Comparison of ENCODE assay signal across 33 cellular contexts in the genomic region with DNA sequence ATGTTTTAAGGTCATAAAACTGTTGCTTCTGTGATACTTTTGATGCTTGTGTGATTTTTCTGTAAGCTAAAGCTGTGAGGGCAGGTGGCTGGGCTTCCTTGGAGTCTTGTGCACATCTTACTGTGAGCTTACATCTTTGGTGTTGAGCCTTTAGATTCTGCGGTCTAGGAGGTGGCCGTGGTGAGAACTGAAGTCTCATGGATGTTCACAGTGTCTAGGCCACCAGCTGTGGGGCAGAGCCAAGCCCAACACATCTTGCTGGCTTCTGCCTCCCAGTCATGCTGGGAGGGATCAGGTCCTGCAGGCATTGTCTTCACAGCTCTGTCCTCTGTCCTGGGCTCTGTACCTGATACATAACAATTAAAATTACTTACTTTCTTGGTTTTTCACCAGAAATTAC.
A peak's percentile ranks its signal among the peaks of the same experiment; 100 is the strongest.
DNase-seq lines count a peak whose midpoint lies in the region; TF ChIP-seq lines count a peak whose summit lies in the region.
"Had no signal": no experiment of that assay in that cellular context is flagged by ENCODE, and none has a peak within 500 bp of the region (broad histone marks: within the 10 kb centered on the region; RNA-seq: fewer than 3 reads in every experiment).

No MANE protein-coding gene starts in this region.

- H3K27me3 Mint-ChIP-seq in HFFc6 (ENCODE audit: insufficient read depth): peaks cover 8% of the 10 kb centered on the region

- H3K9me3 Mint-ChIP-seq in HFFc6: no peaks in the 10 kb centered on the region
- H3K9me3 Mint-ChIP-seq: activated naive CD4-positive, alpha-beta T cell treated with anti-CD3 and anti-CD28 coated beads, Interleukin-2, amount 50 U/mL, for 24 hours; T-helper 2 cell treated with Interferon-gamma antibody and Interleukin-4, amounts not matched to agents 5 μg/mL and 100 μg/mL, for 36 hours had no signal

- H3K27ac ChIP-seq in SJSA1: peak overlapping the region; percentile 98
- H3K27ac ChIP-seq in thymus (ENCODE audit: low read depth): peak overlapping the region; percentile 36
- H3K27ac ChIP-seq: C4-2B, right atrium auricular region, vagina, VCaP had no signal

- DNase-seq in HFFc6 (no peak), SJSA1 (ENCODE audit: low read depth in 1 of 2, low spot score in 2 of 2) (peak in 1 of 2 experiments; percentile 52), foreskin fibroblast (peak; percentile 31 to 55), HK-2 (ENCODE audit: unreplicated experiment) (no peak)
- DNase-seq in activated CD8-positive, alpha-beta memory T cell treated with anti-CD3 and anti-CD28 coated beads, Interleukin-2, amount 50 U/mL, for 4 hours: no peak
- DNase-seq in stimulated activated CD4-positive, alpha-beta T cell treated with anti-CD3 and anti-CD28 coated beads, Interleukin-2, amount 100 ng/mL, for 24 hours: no peak
- DNase-seq: activated CD4-positive, alpha-beta T cell treated with anti-CD3 and anti-CD28 coated beads for 48 hours; activated CD8-positive, alpha-beta memory T cell treated with anti-CD3 and anti-CD28 coated beads for 24 hours; amniotic stem cell; COR-L47; DMS53; GDM1; hypothalamus; KG1; left cardiac atrium; MM.1S; NCI-H2029 treated with DMSO at 0.1 percent for 48 hours; NCI-H524 treated with DMSO at 0.1 percent for 48 hours; NK-92 treated with Interleukin-12 subunit alpha and Interleukin-12 subunit beta, amount 100 ng/mL, for 24 hours; posterior cingulate gyrus; Right ventricle myocardium superior; small intestine; stimulated activated CD4-positive, alpha-beta T cell treated with anti-CD3 and anti-CD28 coated beads, Interleukin-1b, Interleukin-23, amount 100 ng/mL, for 48 hours; stimulated activated naive CD8-positive, alpha-beta T cell treated with anti-CD3 and anti-CD28 coated beads, Interleukin-15, Interleukin-2, amounts not matched to agents 100 U/mL and 50 U/mL, for 24 hours; testis had no signal

- WGBS in thymus: 9% methylated on average over 2 of the region's 2 CpGs

- peak overlapping the region; percentile 93; the same call in 1 of the 2 replicates for H3K27ac Mint-ChIP-seq in HFFc6
- H3K27ac Mint-ChIP-seq: activated naive CD4-positive, alpha-beta T cell treated with anti-CD3 and anti-CD28 coated beads, Interleukin-2, amount 50 U/mL, for 24 hours; T-helper 2 cell treated with Interferon-gamma antibody and Interleukin-4, amounts not matched to agents 5 μg/mL and 100 μg/mL, for 36 hours had no signal

- H3K36me3 Mint-ChIP-seq in HFFc6 (ENCODE audit: low read depth): peaks cover 5% of the 10 kb centered on the region
- H3K36me3 Mint-ChIP-seq: activated naive CD4-positive, alpha-beta T cell treated with anti-CD3 and anti-CD28 coated beads, Interleukin-2, amount 50 U/mL, for 24 hours had no signal

- peaks cover 45% of the 10 kb centered on the region for H3K4me1 Mint-ChIP-seq in HFFc6 (ENCODE audit: low read depth)
- H3K4me1 Mint-ChIP-seq: activated naive CD4-positive, alpha-beta T cell treated with anti-CD3 and anti-CD28 coated beads, Interleukin-2, amount 50 U/mL, for 24 hours had no signal

- peak overlapping the region; percentile 13; the same call in 1 of the 2 replicates for H3K4me3 ChIP-seq in SJSA1
- H3K4me3 ChIP-seq in foreskin fibroblast (ENCODE audit: low read depth in 1 of 2, low read length in 2 of 2): no peak overlapping the region
- no peak overlapping the region for H3K4me3 ChIP-seq in thymus (ENCODE audit: low read length)
- H3K4me3 ChIP-seq: breast epithelium, right atrium auricular region, testis, vagina had no signal

- H3K9me3 ChIP-seq in SJSA1 (replicated peaks) (no peaks in the 10 kb centered on the region), thymus (ENCODE audit: control insufficient read depth) (no peaks in the 10 kb centered on the region)
- H3K9me3 ChIP-seq: breast epithelium, right atrium auricular region, testis, vagina had no signal

- H3K4me3 Mint-ChIP-seq in HFFc6: no peak overlapping the region
- H3K4me3 Mint-ChIP-seq: activated naive CD4-positive, alpha-beta T cell treated with anti-CD3 and anti-CD28 coated beads, Interleukin-2, amount 50 U/mL, for 24 hours; T-helper 2 cell treated with Interferon-gamma antibody and Interleukin-4, amounts not matched to agents 5 μg/mL and 100 μg/mL, for 36 hours had no signal

- H3K27me3 ChIP-seq in SJSA1 (replicated peaks) (no peaks in the 10 kb centered on the region), thymus (ENCODE audit: control insufficient read depth, insufficient read depth) (no peaks in the 10 kb centered on the region)
- H3K27me3 ChIP-seq: breast epithelium, right atrium auricular region, testis, vagina had no signal

- H3K4me1 ChIP-seq in SJSA1 (replicated peaks) (peaks cover 59% of the 10 kb centered on the region), thymus (ENCODE audit: control insufficient read depth, insufficient read depth, low read length) (peaks cover 10% of the 10 kb centered on the region)
- H3K4me1 ChIP-seq: breast epithelium, right atrium auricular region, vagina had no signal

- TF ChIP-seq CTCF in HFFc6 (IDR thresholded peaks at IDR 0.05) (no peak), foreskin fibroblast (IDR thresholded peaks at IDR 0.05; ENCODE audit: low read depth, low read length) (no peak)

- H3K36me3 ChIP-seq in SJSA1 (no peaks in the 10 kb centered on the region), thymus (ENCODE audit: control insufficient read depth, insufficient read depth) (no peaks in the 10 kb centered on the region)
- H3K36me3 ChIP-seq: breast epithelium, right atrium auricular region, vagina had no signal

Comparison
In these comparisons a context has a peak if more than half of its experiments do, and no peak if none do; other contexts are left out.
1. DNase-seq: peak in foreskin fibroblast (2 of 2); none in HFFc6 (single experiment), HK-2 (single experiment), activated CD8-positive, alpha-beta memory T cell treated with anti-CD3 and anti-CD28 coated beads, Interleukin-2, amount 50 U/mL, for 4 hours (single experiment) and stimulated activated CD4-positive, alpha-beta T cell treated with anti-CD3 and anti-CD28 coated beads, Interleukin-2, amount 100 ng/mL, for 24 hours (0 of 2).